Comparison of ENCODE assay signal across 17 cellular contexts in genomic region chr11:75827562-75827961, GRCh38. TPM values are rescaled to one million over a fixed set of nuclear protein-coding genes. Genes with fewer than 3 reads are reported as not detected.
DNase-seq lines count a peak whose midpoint lies in the region; ATAC-seq and TF ChIP-seq lines count a peak whose summit lies in the region.
"Had no signal": no experiment of that assay in that cellular context is flagged by ENCODE, and none has a peak within 500 bp of the region (broad histone marks: within the 10 kb centered on the region; RNA-seq: fewer than 3 reads in every experiment).

No MANE protein-coding gene starts in this region.

- TF ChIP-seq CTCF in activated B cell treated with CpG ODN at 0.5 μM for 24 hours (IDR thresholded peaks at IDR 0.05) (no peak), endothelial cell (IDR thresholded peaks at IDR 0.05; ENCODE audit: unreplicated experiment) (no peak), osteocyte (IDR thresholded peaks at IDR 0.05) (no peak), tibial artery (IDR thresholded peaks at IDR 0.05) (no peak), brain microvascular endothelial cell (IDR thresholded peaks at IDR 0.05; ENCODE audit: low read depth, low read length, missing control alignments) (no peak), WERI-Rb-1 (IDR thresholded peaks at IDR 0.05; ENCODE audit: low read depth, low read length) (no peak)

- DNase-seq in activated B cell treated with CpG ODN at 0.5 μM for 24 hours = no peak
- DNase-seq in endothelial cell (ENCODE audit: low spot score) = no peak
- DNase-seq in osteocyte (ENCODE audit: extremely low spot score, unreplicated experiment) = no peak
- DNase-seq in tibial artery = no peak
- DNase-seq in brain microvascular endothelial cell = no peak
- no peak for DNase-seq in NCI-H2196 (lab: John Stamatoyannopoulos, UW; ENCODE audit: unreplicated experiment)
- no peak for DNase-seq in WERI-Rb-1
- no peak for DNase-seq in LoVo (ENCODE audit: low spot score)
- DNase-seq: activated CD4-positive, alpha-beta T cell treated with anti-CD3 and anti-CD28 coated beads, Interleukin-2, amount 10 ng/mL, durations not matched to agents 7 days and 5 days; activated naive CD4-positive, alpha-beta T cell treated with anti-CD3 and anti-CD28 coated beads, Interleukin-2, amount 50 U/mL, for 16 hours; erythroblast; KG1; NCI-H2029; NCI-H510A; stimulated activated CD4-positive, alpha-beta T cell treated with anti-CD3 and anti-CD28 coated beads, Interleukin-2, amount 100 ng/mL, for 24 hours; stimulated activated naive CD8-positive, alpha-beta T cell treated with anti-CD3 and anti-CD28 coated beads, Interleukin-15, amount 100 ng/mL, for 72 hours; SW 1271 had no signal

- no peak overlapping the region for H3K4me3 ChIP-seq in tibial artery
- no peak overlapping the region for H3K4me3 ChIP-seq in brain microvascular endothelial cell (ENCODE audit: low read depth, low read length)
- no peak overlapping the region for H3K4me3 ChIP-seq in WERI-Rb-1 (ENCODE audit: low read depth, low read length)

- H3K4me1 Mint-ChIP-seq in activated B cell treated with CpG ODN at 0.5 μM for 24 hours = peaks cover 88% of the 10 kb centered on the region
- peaks cover 23% of the 10 kb centered on the region for H3K4me1 Mint-ChIP-seq in endothelial cell (ENCODE audit: unreplicated experiment)
- peaks cover 31% of the 10 kb centered on the region for H3K4me1 Mint-ChIP-seq in osteocyte (ENCODE audit: unreplicated experiment)

- H3K27ac ChIP-seq in tibial artery (peak overlapping the region; percentile 79 to 87), brain microvascular endothelial cell (no peak overlapping the region), WERI-Rb-1 (no peak overlapping the region)

- H3K27ac Mint-ChIP-seq in activated B cell treated with CpG ODN at 0.5 μM for 24 hours = peak overlapping the region; percentile 76
- peak overlapping the region; percentile 94 for H3K27ac Mint-ChIP-seq in endothelial cell (ENCODE audit: unreplicated experiment)
- H3K27ac Mint-ChIP-seq in osteocyte (ENCODE audit: unreplicated experiment) = peak overlapping the region; percentile 92
- H3K27ac Mint-ChIP-seq: activated CD4-positive, alpha-beta T cell treated with anti-CD3 and anti-CD28 coated beads, Interleukin-2, amount 10 ng/mL, durations not matched to agents 7 days and 5 days had no signal

- POLR2A ChIA-PET in activated B cell treated with CpG ODN at 0.5 μM for 24 hours (lab: Charles Lee) = interaction anchor here (0.5 to 1.2 kb wide), 5 partner anchors 11 to 845 kb away, joined by 3 to 5 read pairs (median 3); no protein-coding TSS in a partner anchor

- H3K9me3 ChIP-seq in tibial artery (no peaks in the 10 kb centered on the region), WERI-Rb-1 (ENCODE audit: severe bottlenecking) (no peaks in the 10 kb centered on the region)

- H3K9me3 Mint-ChIP-seq in activated B cell treated with CpG ODN at 0.5 μM for 24 hours (no peaks in the 10 kb centered on the region), endothelial cell (ENCODE audit: unreplicated experiment) (no peaks in the 10 kb centered on the region), osteocyte (ENCODE audit: unreplicated experiment) (no peaks in the 10 kb centered on the region)
- H3K9me3 Mint-ChIP-seq: activated CD4-positive, alpha-beta T cell treated with anti-CD3 and anti-CD28 coated beads, Interleukin-2, amount 10 ng/mL, durations not matched to agents 7 days and 5 days; stimulated activated naive CD8-positive, alpha-beta T cell treated with anti-CD3 and anti-CD28 coated beads, Interleukin-15, amount 100 ng/mL, for 72 hours had no signal

- no peaks in the 10 kb centered on the region for H3K27me3 ChIP-seq in tibial artery
- no peaks in the 10 kb centered on the region for H3K27me3 ChIP-seq in brain microvascular endothelial cell (replicated peaks)
- H3K27me3 ChIP-seq in WERI-Rb-1 (ENCODE audit: insufficient read depth, low read depth, severe bottlenecking) = no peaks in the 10 kb centered on the region

- H3K27me3 Mint-ChIP-seq in activated B cell treated with CpG ODN at 0.5 μM for 24 hours (no peaks in the 10 kb centered on the region), endothelial cell (ENCODE audit: unreplicated experiment) (peaks cover 2% of the 10 kb centered on the region), osteocyte (ENCODE audit: unreplicated experiment) (no peaks in the 10 kb centered on the region)
- H3K27me3 Mint-ChIP-seq: activated CD4-positive, alpha-beta T cell treated with anti-CD3 and anti-CD28 coated beads, Interleukin-2, amount 10 ng/mL, durations not matched to agents 7 days and 5 days; stimulated activated naive CD8-positive, alpha-beta T cell treated with anti-CD3 and anti-CD28 coated beads, Interleukin-15, amount 100 ng/mL, for 72 hours had no signal

- in situ Hi-C loops in brain microvascular endothelial cell (cut with HindIII; ENCODE audit: low pct_ligation_motif_present, low sequenced_read_pairs) = no loop called here

- peaks cover 0 to 66% (median 18%) of the 10 kb centered on the region in 4 donors for H3K4me1 ChIP-seq in tibial artery

- CTCF ChIA-PET in activated B cell treated with CpG ODN at 0.5 μM for 24 hours (lab: Charles Lee) = interaction anchor here (1.4 kb wide), 1 partner anchor 25 kb away, joined by 4 read pairs; no protein-coding TSS in a partner anchor

- ATAC-seq in activated B cell treated with CpG ODN at 0.5 μM for 24 hours (ENCODE audit: low read depth) = no peak
- ATAC-seq: stimulated activated naive CD8-positive, alpha-beta T cell treated with anti-CD3 and anti-CD28 coated beads, Interleukin-15, amount 100 ng/mL, for 72 hours had no signal

- no peaks in the 10 kb centered on the region for H3K36me3 ChIP-seq in tibial artery
- no peaks in the 10 kb centered on the region for H3K36me3 ChIP-seq in brain microvascular endothelial cell (replicated peaks)
- peaks cover 3% of the 10 kb centered on the region; the same call in 1 of the 2 replicates for H3K36me3 ChIP-seq in WERI-Rb-1

- H3K4me3 Mint-ChIP-seq in activated B cell treated with CpG ODN at 0.5 μM for 24 hours = no peak overlapping the region
- H3K4me3 Mint-ChIP-seq in endothelial cell (ENCODE audit: unreplicated experiment) = no peak overlapping the region
- H3K4me3 Mint-ChIP-seq in osteocyte (ENCODE audit: unreplicated experiment) = peak overlapping the region; percentile 23
- H3K4me3 Mint-ChIP-seq: activated CD4-positive, alpha-beta T cell treated with anti-CD3 and anti-CD28 coated beads, Interleukin-2, amount 10 ng/mL, durations not matched to agents 7 days and 5 days; stimulated activated naive CD8-positive, alpha-beta T cell treated with anti-CD3 and anti-CD28 coated beads, Interleukin-15, amount 100 ng/mL, for 72 hours had no signal

- intact Hi-C loops in activated B cell treated with CpG ODN at 0.5 μM for 24 hours (cut with micrococcal nuclease) = no loop called here
- intact Hi-C loops in tibial artery (cut with DNase I; ENCODE audit: low total_unique reads) = no loop called here

- peaks cover 47% of the 10 kb centered on the region for H3K36me3 Mint-ChIP-seq in activated B cell treated with CpG ODN at 0.5 μM for 24 hours (ENCODE audit: low read depth)
- no peaks in the 10 kb centered on the region for H3K36me3 Mint-ChIP-seq in endothelial cell (ENCODE audit: low read depth, unreplicated experiment)
- H3K36me3 Mint-ChIP-seq in osteocyte (ENCODE audit: unreplicated experiment) = peaks cover 2% of the 10 kb centered on the region

RNA-seq across cellular contexts. Expression of gene UVRAG, which starts 12.6 kb away (rescaled TPM):
- total RNA-seq in activated B cell treated with CpG ODN at 0.5 μM for 24 hours (86.8 and 103 TPM in 2 replicates), endothelial cell (ENCODE audit: unreplicated experiment) (25.0 TPM), osteocyte (20.2 and 24.9 TPM in 2 replicates)

RNA-seq across cellular contexts. Expression of gene DGAT2, which starts 59.0 kb away (rescaled TPM):
- total RNA-seq in activated B cell treated with CpG ODN at 0.5 μM for 24 hours = 6.9 and 7.9 TPM in 2 replicates
- total RNA-seq in endothelial cell (ENCODE audit: unreplicated experiment) = 0.51 TPM
- total RNA-seq in osteocyte = 0.13 TPM in 1 of 2 replicates, not detected in the other

Comparison
In these comparisons a context has a peak if more than half of its experiments do, and no peak if none do; other contexts are left out.
1. H3K27ac ChIP-seq: peak in tibial artery (2 of 2); none in brain microvascular endothelial cell (single experiment) and WERI-Rb-1 (single experiment).
2. Peak in every context shown above with its lines, with median percentiles within 50 percentile points of each other: H3K27ac Mint-ChIP-seq.